1 cellular context compared by ENCODE assay signal in genomic region chr20:34015401-34016335, GRCh38.
A peak's percentile ranks its signal among the peaks of the same experiment; 100 is the strongest.
TF ChIP-seq lines count a peak whose summit lies in the region.

No MANE protein-coding gene starts in this region.

TF ChIP-seq in HepG2, 621 proteins besides CTCF, POLR2A, EP300 and RAD21:
- TF ChIP-seq SRSF4 (IDR thresholded peaks at IDR 0.05; ENCODE audit: low read depth, low read length, poor library complexity, severe bottlenecking), result no peak
- TF ChIP-seq YEATS4 (CRISPR knock-in tag; IDR thresholded peaks at IDR 0.05; ENCODE audit: borderline replicate concordance), result no peak
- peak; percentile 1 for TF ChIP-seq HNRNPK (IDR thresholded peaks at IDR 0.05; ENCODE audit: low read depth, low read length, poor library complexity, severe bottlenecking)
